In genomic region chr16:85649978-85650863, GRCh38 we compare ENCODE assay signal across 1 cellular context.
TF ChIP-seq lines count a peak whose summit lies in the region.

No MANE protein-coding gene starts in this region.

TF ChIP-seq in WTC11, 78 proteins besides CTCF, POLR2A, EP300 and RAD21 (continued from another document):
- TF ChIP-seq ZNF532 (CRISPR knock-in tag; IDR thresholded peaks at IDR 0.05; ENCODE audit: borderline replicate concordance) = no peak
- TF ChIP-seq CDX4 (CRISPR knock-in tag; IDR thresholded peaks at IDR 0.05; ENCODE audit: borderline replicate concordance) = no peak
TF ChIP-seq in WTC11: peak in this region for 0.
